Comparison of ENCODE assay signal across 8 cellular contexts in genomic region chr2:200811336-200812121, GRCh38. TPM values are rescaled to one million over a fixed set of nuclear protein-coding genes. Genes with fewer than 3 reads are reported as not detected.
A peak's percentile ranks its signal among the peaks of the same experiment; 100 is the strongest.
DNase-seq lines count a peak whose midpoint lies in the region; ATAC-seq, FAIRE-seq and TF ChIP-seq lines count a peak whose summit lies in the region.

TSS of gene BZW1 (plus strand) at chr2:200811910. CDS start at chr2:200813218, 1,308 bp downstream.

- DNase-seq in DMS79 (lab: John Stamatoyannopoulos, UW) = peak; percentile 91
- peak; percentile 91 for DNase-seq in RCC 7860 (ENCODE audit: low spot score)
- peak; percentile 96 to 98 for DNase-seq in activated T-cell treated with anti-CD3 and anti-CD28 coated beads, Interleukin-2, amount 50 U/mL, for 72 hours
- DNase-seq in esophagus muscularis mucosa (ENCODE audit: extremely low spot score) = peak; percentile 98
- DNase-seq in myocyte (ENCODE audit: low read depth) = peak; percentile 98
- DNase-seq in stimulated activated CD8-positive, alpha-beta memory T cell treated with anti-CD3 and anti-CD28 coated beads, Interleukin-7, amount 100 ng/mL, for 48 hours (ENCODE audit: extremely low read depth in 1 of 2, low read depth in 1 of 2) = peak; percentile 90 to 94

- ATAC-seq in GM21786 (IDR thresholded peaks at IDR 0.05; ENCODE audit: unreplicated experiment) = peak; percentile 75
- peak; percentile 78 to 82 for ATAC-seq in activated T-cell treated with anti-CD3 and anti-CD28 coated beads, Interleukin-2, amount 50 U/mL, for 72 hours (replicated peaks in 1 of 2)

- no peaks in the 10 kb centered on the region for H3K9me3 ChIP-seq in KOPT-K1 (ENCODE audit: insufficient read depth, low read length, poor library complexity, severe bottlenecking)
- H3K9me3 ChIP-seq in esophagus muscularis mucosa = no peaks in the 10 kb centered on the region

- peak; percentile 63 for FAIRE-seq in RCC 7860 (lab: Jason Lieb, UNC)

- H3K36me3 Mint-ChIP-seq in activated T-cell treated with anti-CD3 and anti-CD28 coated beads, Interleukin-2, amount 50 U/mL, for 72 hours (ENCODE audit: insufficient read depth in 2 of 2) = peaks cover 22 to 30% of the 10 kb centered on the region in 2 donors

- H3K4me3 Mint-ChIP-seq in activated T-cell treated with anti-CD3 and anti-CD28 coated beads, Interleukin-2, amount 50 U/mL, for 72 hours = peak within 1 kb of the TSS; percentile 93 to 97

- peaks cover 37% of the 10 kb centered on the region for H3K36me3 ChIP-seq in KOPT-K1 (ENCODE audit: insufficient read depth, low read length)
- H3K36me3 ChIP-seq in esophagus muscularis mucosa = peaks cover 10 to 35% (median 20%) of the 10 kb centered on the region in 4 donors

- H3K4me3 ChIP-seq in esophagus muscularis mucosa = peak within 1 kb of the TSS; percentile 80 to 100 (median 90)

- no peak for TF ChIP-seq CTCF in esophagus muscularis mucosa (IDR thresholded peaks at IDR 0.05)

- 1% methylated on average over 16 of the region's 74 CpGs for WGBS in esophagus muscularis mucosa

- intact Hi-C loops in esophagus muscularis mucosa (cut with DNase I) = loop anchor here (2.0 to 5.0 kb wide), 2 partner anchors 51 to 99 kb away; partner anchors contain the start of gene CLK1

- H3K27me3 Mint-ChIP-seq in activated T-cell treated with anti-CD3 and anti-CD28 coated beads, Interleukin-2, amount 50 U/mL, for 72 hours (ENCODE audit: low read depth) = no peaks in the 10 kb centered on the region

- no peak for TF ChIP-seq EP300 in esophagus muscularis mucosa (IDR thresholded peaks at IDR 0.05)

- peaks cover 26 to 55% (median 53%) of the 10 kb centered on the region in 4 donors for H3K4me1 ChIP-seq in esophagus muscularis mucosa

- H3K4me1 Mint-ChIP-seq in activated T-cell treated with anti-CD3 and anti-CD28 coated beads, Interleukin-2, amount 50 U/mL, for 72 hours (ENCODE audit: low read depth) = peaks cover 45% of the 10 kb centered on the region

- no peaks in the 10 kb centered on the region for H3K27me3 ChIP-seq in esophagus muscularis mucosa

- H3K27ac ChIP-seq in KOPT-K1 (ENCODE audit: low read depth, low read length, poor library complexity, severe bottlenecking) = peak within 1 kb of the TSS; percentile 96
- peak within 1 kb of the TSS; percentile 98 to 100 (median 99) for H3K27ac ChIP-seq in esophagus muscularis mucosa (replicated peaks in 1 of 4)

- peak; percentile 97 for TF ChIP-seq POLR2A in esophagus muscularis mucosa (IDR thresholded peaks at IDR 0.05; ENCODE audit: low read depth)

- H3K9me3 Mint-ChIP-seq in activated T-cell treated with anti-CD3 and anti-CD28 coated beads, Interleukin-2, amount 50 U/mL, for 72 hours = no peaks in the 10 kb centered on the region

- H3K27ac Mint-ChIP-seq in activated T-cell treated with anti-CD3 and anti-CD28 coated beads, Interleukin-2, amount 50 U/mL, for 72 hours = peak within 1 kb of the TSS; percentile 95

RNA-seq across cellular contexts. Expression of gene BZW1, which starts in this region (rescaled TPM):
- 100 to 1,000 TPM; 457 to 495 TPM for total RNA-seq in activated T-cell treated with anti-CD3 and anti-CD28 coated beads, Interleukin-2, amount 50 U/mL, for 72 hours
- 100 to 1,000 TPM; 262 to 444 (median 376) TPM for total RNA-seq in esophagus muscularis mucosa
- total RNA-seq in myocyte = 222 and 358 TPM in 2 replicates
- polyA plus RNA-seq in myocyte (2012) = 133 TPM

Comparison
In these comparisons a context has a peak if more than half of its experiments do, and no peak if none do; other contexts are left out.
1. Peak in every context shown above with its lines: DNase-seq, ATAC-seq, H3K4me3 ChIP-seq and H3K27ac ChIP-seq.